In the genomic region with DNA sequence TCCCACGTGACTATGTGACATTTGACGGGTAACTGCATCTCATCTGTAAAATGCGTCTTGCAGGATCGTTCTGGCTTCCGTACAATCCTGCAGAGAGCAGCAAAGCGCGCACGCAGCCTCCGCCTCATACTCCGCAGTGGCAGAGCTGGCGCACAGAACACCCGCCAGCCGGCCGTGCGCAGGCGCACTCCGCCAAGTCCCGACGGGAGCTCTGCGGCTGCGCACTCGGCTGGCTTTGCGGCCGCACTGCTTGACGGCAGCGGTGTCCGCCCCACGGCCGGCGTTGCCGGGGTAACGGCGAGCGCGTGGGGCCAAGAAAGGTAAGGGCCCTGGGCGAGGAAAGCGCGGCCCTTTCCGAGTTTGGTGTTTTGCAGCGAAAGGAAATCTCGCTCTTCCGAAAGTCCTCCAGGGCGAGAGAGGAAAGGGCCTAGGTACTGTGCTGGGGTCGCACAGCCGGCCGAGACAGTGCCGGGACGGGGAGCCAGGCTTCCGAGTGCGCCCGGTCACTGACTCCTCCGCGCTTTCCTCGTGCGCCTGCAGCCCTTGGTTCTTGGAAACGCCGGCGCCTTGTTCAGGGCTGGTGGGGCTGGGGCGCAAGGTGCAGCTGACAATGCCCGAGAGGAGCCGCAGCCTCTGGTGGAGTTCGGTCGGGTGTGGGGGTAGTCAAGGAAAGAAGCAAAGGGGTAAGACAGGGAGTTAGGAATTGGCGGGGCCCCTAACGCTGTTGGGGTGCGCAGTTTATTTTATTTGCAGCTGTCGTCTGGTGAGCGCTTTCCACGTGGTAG, we compare ENCODE assay signal across 8 cellular contexts. TPM values are rescaled to one million over a fixed set of nuclear protein-coding genes. Genes with fewer than 3 reads are reported as not detected.
A peak's percentile ranks its signal among the peaks of the same experiment; 100 is the strongest.
DNase-seq lines count a peak whose midpoint lies in the region; ATAC-seq and TF ChIP-seq lines count a peak whose summit lies in the region.

Gene TSEN2 (plus strand): TSS at position 283 of the 785 bp plus-strand sequence. CDS start 5,321 bp downstream, outside the sequence.

- no peaks in the 10 kb centered on the region for H3K27me3 Mint-ChIP-seq in CD4-positive, alpha-beta memory T cell

- intact Hi-C loops in CD4-positive, alpha-beta memory T cell (cut with micrococcal nuclease) = loop anchor here (1.0 to 5.0 kb wide), 7 partner anchors 73 to 842 kb away; partner anchors contain the start of genes MKRN2, RAF1, RPL32 and TAMM41

- H3K4me1 ChIP-seq in CD4-positive, alpha-beta memory T cell (ENCODE audit: insufficient read depth, low read length) = peaks cover 28% of the 10 kb centered on the region
- H3K4me1 ChIP-seq in liver (ENCODE audit: control insufficient read depth in 4 of 4, insufficient read depth in 4 of 4, low read length in 3 of 4) = peaks cover 2 to 28% (median 21%) of the 10 kb centered on the region in 4 donors

- H3K9me3 Mint-ChIP-seq in CD4-positive, alpha-beta memory T cell = no peaks in the 10 kb centered on the region

- POLR2A ChIA-PET in CD4-positive, alpha-beta memory T cell (lab: Charles Lee; ENCODE audit: partially characterized antibody) = interaction anchor here (0.6 to 3.3 kb wide), 12 partner anchors 9 to 1212 kb away, joined by 3 to 29 read pairs (median 4); partner anchors contain the start of genes ATG7, MKRN2, RAF1 and RPL32

- no peak for TF ChIP-seq CTCF in liver (IDR thresholded peaks at IDR 0.05; ENCODE audit: low read depth, low read length, missing input control)

- H3K9me3 ChIP-seq in CD4-positive, alpha-beta memory T cell (ENCODE audit: control insufficient read depth in 1 of 2, low read length in 2 of 2) = no peaks in the 10 kb centered on the region
- no peaks in the 10 kb centered on the region for H3K9me3 ChIP-seq in liver (ENCODE audit: control insufficient read depth in 4 of 4, low read length in 3 of 4)

- peak within 1 kb of the TSS; percentile 78 to 83 for H3K4me3 ChIP-seq in CD4-positive, alpha-beta memory T cell (ENCODE audit: low read length in 2 of 2)
- H3K4me3 ChIP-seq in liver (ENCODE audit: low read depth in 1 of 3, low read length in 3 of 3) = peak within 1 kb of the TSS; percentile 78 to 90 (median 86)

- peak within 1 kb of the TSS; percentile 81 for H3K27ac ChIP-seq in CD4-positive, alpha-beta memory T cell (ENCODE audit: low read depth, low read length)
- H3K27ac ChIP-seq in liver (ENCODE audit: low read depth in 1 of 2, low read length in 2 of 2) = peak within 1 kb of the TSS; percentile 33 to 72

- peak; percentile 65 for TF ChIP-seq RAD21 in liver (IDR thresholded peaks at IDR 0.05)

- peaks cover 19 to 43% (median 34%) of the 10 kb centered on the region in 4 donors for H3K4me1 Mint-ChIP-seq in CD4-positive, alpha-beta memory T cell

- no peaks in the 10 kb centered on the region for H3K27me3 ChIP-seq in CD4-positive, alpha-beta memory T cell (ENCODE audit: insufficient read depth, low read length)
- no peaks in the 10 kb centered on the region for H3K27me3 ChIP-seq in liver (ENCODE audit: control insufficient read depth in 4 of 4, insufficient read depth in 4 of 4, low read length in 3 of 4)

- H3K9ac ChIP-seq in liver (ENCODE audit: low read depth in 1 of 2, low read length in 2 of 2) = peak within 1 kb of the TSS; percentile 72

- ATAC-seq in GM19438 (IDR thresholded peaks at IDR 0.05; ENCODE audit: low read depth, unreplicated experiment) = peak; percentile 90
- peak; percentile 94 for ATAC-seq in HG03571 (IDR thresholded peaks at IDR 0.05; ENCODE audit: unreplicated experiment)

- no peaks in the 10 kb centered on the region for H3K36me3 ChIP-seq in CD4-positive, alpha-beta memory T cell (ENCODE audit: insufficient read depth, low read length)
- H3K36me3 ChIP-seq in liver (ENCODE audit: control insufficient read depth in 4 of 4, insufficient read depth in 3 of 4, low read depth in 1 of 4, low read length in 3 of 4) = no peaks in the 10 kb centered on the region

- DNase-seq in CD4-positive, alpha-beta memory T cell = peak; percentile 96 to 100 (median 98)
- peak; percentile 92 for DNase-seq in NCI-H774 (lab: John Stamatoyannopoulos, UW)
- peak; percentile 91 to 93 for DNase-seq in activated CD4-positive, alpha-beta T cell treated with anti-CD3 and anti-CD28 coated beads, Interleukin-2, amount 50 U/mL, for 4 hours
- peak; percentile 97 for DNase-seq in dermis blood vessel endothelial cell
- DNase-seq in stimulated activated CD4-positive, alpha-beta T cell treated with anti-CD3 and anti-CD28 coated beads, Interleukin-4, amount 100 ng/mL, for 1 hour = peak; percentile 96

- peak within 1 kb of the TSS; percentile 90 to 98 (median 96) for H3K4me3 Mint-ChIP-seq in CD4-positive, alpha-beta memory T cell

- H3K27ac Mint-ChIP-seq in CD4-positive, alpha-beta memory T cell = peak within 1 kb of the TSS; percentile 96 to 99 (median 97)

- peaks cover 3 to 8% of the 10 kb centered on the region in 2 donors for H3K36me3 Mint-ChIP-seq in CD4-positive, alpha-beta memory T cell

- CTCF ChIA-PET in CD4-positive, alpha-beta memory T cell (lab: Charles Lee; ENCODE audit: partially characterized antibody) = interaction anchor here (0.9 to 3.0 kb wide), 5 partner anchors 11 to 349 kb away, joined by 3 to 16 read pairs (median 3); no protein-coding TSS in a partner anchor

- WGBS in liver = under 1% methylated on average over 69 of the region's 69 CpGs

TF ChIP-seq in liver, 16 proteins besides CTCF, POLR2A, EP300 and RAD21:
- TF ChIP-seq MAX (IDR thresholded peaks at IDR 0.05) = peak; percentile 49
- TF ChIP-seq HNF4A (conservative IDR thresholded peaks at IDR 0.05) = no peak
- TF ChIP-seq RXRA (IDR thresholded peaks at IDR 0.05) = peak in 1 of 2 donors; percentile 22
- TF ChIP-seq YY1 (IDR thresholded peaks at IDR 0.05) = peak; percentile 60
- no peak for TF ChIP-seq JUND (IDR thresholded peaks at IDR 0.05)
TF ChIP-seq in liver: peak in this region for 3.

RNA-seq across cellular contexts. Expression of gene TSEN2, which starts in this region (rescaled TPM):
- total RNA-seq in CD4-positive, alpha-beta memory T cell = 10 to 100 TPM; 18.5 to 19.6 TPM
- polyA plus RNA-seq in CD4-positive, alpha-beta memory T cell = 10 to 100 TPM; 11.2 to 13.9 TPM
- total RNA-seq in dermis blood vessel endothelial cell (10.2 and 14.2 TPM in 2 replicates), liver (10 to 100 TPM in 1 of 2 donors, 1 to 10 TPM in 1; 5.6 to 14.1 TPM)
- 1 to 10 TPM; 4.1 to 8.1 TPM for polyA plus RNA-seq in liver

Comparison
In these comparisons a context has a peak if more than half of its experiments do, and no peak if none do; other contexts are left out.
1. Peak in every context shown above with its lines: DNase-seq, ATAC-seq, H3K4me3 ChIP-seq and H3K27ac ChIP-seq.